Comparison of ENCODE assay signal across 20 cellular contexts in genomic region chr22:41222846-41223507, GRCh38. TPM values are rescaled to one million over a fixed set of nuclear protein-coding genes. Genes with fewer than 3 reads are reported as not detected.
A peak's percentile ranks its signal among the peaks of the same experiment; 100 is the strongest.
DNase-seq lines count a peak whose midpoint lies in the region; ATAC-seq, FAIRE-seq and TF ChIP-seq lines count a peak whose summit lies in the region.
"Had no signal": no experiment of that assay in that cellular context is flagged by ENCODE, and none has a peak within 500 bp of the region (broad histone marks: within the 10 kb centered on the region; RNA-seq: fewer than 3 reads in every experiment).

No MANE protein-coding gene starts in this region.

- H3K36me3 ChIP-seq in HepG2 (replicated peaks in 1 of 2; ENCODE audit: control insufficient read depth in 1 of 2, insufficient read depth in 2 of 2, low read length in 2 of 2): peaks cover 15 to 27% of the 10 kb centered on the region in 2 experiments; a peak in 4 of 5 replicates

- H3K9me3 Mint-ChIP-seq in activated T-cell treated with anti-CD3 and anti-CD28 coated beads, Interleukin-2, amount 50 U/mL, for 24 hours: no peaks in the 10 kb centered on the region
- H3K9me3 Mint-ChIP-seq in activated T-cell treated with anti-CD3 and anti-CD28 coated beads, Interleukin-2, amount 50 U/mL, for 4 hours: no peaks in the 10 kb centered on the region

- peaks cover 23% of the 10 kb centered on the region for H3K4me1 ChIP-seq in HepG2 (ENCODE audit: insufficient read depth, low read length)
- H3K4me1 ChIP-seq: Peyer's patch had no signal

- peaks cover 98% of the 10 kb centered on the region for H3K36me3 Mint-ChIP-seq in activated T-cell treated with anti-CD3 and anti-CD28 coated beads, Interleukin-2, amount 50 U/mL, for 24 hours (ENCODE audit: low read depth)
- peaks cover 26% of the 10 kb centered on the region for H3K36me3 Mint-ChIP-seq in activated T-cell treated with anti-CD3 and anti-CD28 coated beads, Interleukin-2, amount 50 U/mL, for 4 hours (ENCODE audit: insufficient read depth)

- intact Hi-C loops in HepG2 (cut with micrococcal nuclease; ENCODE audit: unreplicated experiment): no loop called here

- no peak overlapping the region for H3K4me3 Mint-ChIP-seq in activated T-cell treated with anti-CD3 and anti-CD28 coated beads, Interleukin-2, amount 50 U/mL, for 24 hours
- H3K4me3 Mint-ChIP-seq in activated T-cell treated with anti-CD3 and anti-CD28 coated beads, Interleukin-2, amount 50 U/mL, for 4 hours: no peak overlapping the region

- POLR2A ChIA-PET in HepG2 (lab: Yijun Ruan, JAX): interaction anchor here (0.6 to 1.0 kb wide), 4 partner anchors 12 to 240 kb away, joined by 3 to 6 read pairs (median 4); partner anchors contain the start of gene ZC3H7B

- peak overlapping the region; percentile 65 for H3K27ac ChIP-seq in cingulate gyrus (ENCODE audit: low read depth, low read length)
- H3K27ac ChIP-seq in HepG2 (ENCODE audit: extremely low read length, insufficient read depth, low read length): peak overlapping the region; percentile 77
- peak overlapping the region; percentile 57 for H3K27ac ChIP-seq in substantia nigra (ENCODE audit: low read depth, low read length, poor library complexity, severe bottlenecking)
- H3K27ac ChIP-seq: BLaER1, Peyer's patch had no signal

- CTCF ChIA-PET in HepG2 (lab: Yijun Ruan, JAX; ENCODE audit: low intra/inter-chr PET ratio, low total read pairs): no interaction called here

- H2AFZ ChIP-seq in HepG2 (ENCODE audit: low read length): no peak overlapping the region

- no peak overlapping the region for H3K4me3 ChIP-seq in HepG2 (replicated peaks in 1 of 3; ENCODE audit: insufficient read depth in 1 of 3, low read depth in 2 of 3, low read length in 3 of 3)
- H3K4me3 ChIP-seq: BLaER1, GM12878, MG63, Peyer's patch had no signal

- peak overlapping the region; percentile 24 for H3K27ac Mint-ChIP-seq in activated T-cell treated with anti-CD3 and anti-CD28 coated beads, Interleukin-2, amount 50 U/mL, for 24 hours

- H3K9me3 ChIP-seq in HepG2 (ENCODE audit: low read length): no peaks in the 10 kb centered on the region
- H3K9me3 ChIP-seq: BLaER1, MG63, Peyer's patch had no signal

- DNase-seq in activated T-cell treated with anti-CD3 and anti-CD28 coated beads, Interleukin-2, amount 50 U/mL, for 24 hours: no peak
- DNase-seq in activated T-cell treated with anti-CD3 and anti-CD28 coated beads, Interleukin-2, amount 50 U/mL, for 4 hours: no peak
- DNase-seq in HepG2 (ENCODE audit: low spot score): no peak
- DNase-seq in substantia nigra (lab: John Stamatoyannopoulos, UW): peak in 10 of 49 donors; percentile 14 to 45 (median 32)
- DNase-seq in occipital lobe (lab: John Stamatoyannopoulos, UW): no peak
- DNase-seq: DND-41, GDM1, Karpas-422, MG63, NCI-H1092, NCI-H146, NCI-H524, Peyer's patch, Right ventricle myocardium superior had no signal

- no peaks in the 10 kb centered on the region for H3K79me2 ChIP-seq in HepG2 (ENCODE audit: insufficient read depth, low read length)

- peak overlapping the region; percentile 59 for H3K4me2 ChIP-seq in HepG2 (ENCODE audit: low read depth, low read length)
- H3K4me2 ChIP-seq: BLaER1 had no signal

- TF ChIP-seq POLR2A in HepG2 (IDR thresholded peaks at IDR 0.05; ENCODE audit: insufficient read depth in 1 of 2, low read depth in 2 of 2, low read length in 2 of 2): no peak

- in situ Hi-C loops in HepG2 (cut with HindIII; ENCODE audit: extremely low pct_ligation_motif_present, low pct_unique_long_range_greater_than_20kb): no loop called here

- no peak for TF ChIP-seq RAD21 in HepG2 (CRISPR knock-in tag; IDR thresholded peaks at IDR 0.05)

- ATAC-seq in activated T-cell treated with anti-CD3 and anti-CD28 coated beads, Interleukin-2, amount 50 U/mL, for 4 hours: no peak
- ATAC-seq in HepG2: peak; percentile 56
- ATAC-seq in HG02852 (IDR thresholded peaks at IDR 0.05; ENCODE audit: unreplicated experiment): no peak
- no peak for ATAC-seq in SK-N-SH treated with all-trans-retinoic acid at 6 μM for 48 hours
- ATAC-seq: GM12878 had no signal

- H3K4me1 Mint-ChIP-seq in activated T-cell treated with anti-CD3 and anti-CD28 coated beads, Interleukin-2, amount 50 U/mL, for 24 hours (ENCODE audit: low read depth): peaks cover 2% of the 10 kb centered on the region
- H3K4me1 Mint-ChIP-seq in activated T-cell treated with anti-CD3 and anti-CD28 coated beads, Interleukin-2, amount 50 U/mL, for 4 hours (ENCODE audit: low read depth): peaks cover 4% of the 10 kb centered on the region

- H3K27me3 ChIP-seq in HepG2 (ENCODE audit: control insufficient read depth in 1 of 2, insufficient read depth in 2 of 2, low read length in 2 of 2): no peaks in the 10 kb centered on the region
- H3K27me3 ChIP-seq: BLaER1, MG63, Peyer's patch had no signal

- no peak for TF ChIP-seq CTCF in HepG2 (CRISPR knock-in tag; IDR thresholded peaks at IDR 0.05)

- H4K20me1 ChIP-seq in HepG2 (ENCODE audit: insufficient read depth, low read length): no peaks in the 10 kb centered on the region
- H4K20me1 ChIP-seq: BLaER1 had no signal

- no peaks in the 10 kb centered on the region for H3K27me3 Mint-ChIP-seq in activated T-cell treated with anti-CD3 and anti-CD28 coated beads, Interleukin-2, amount 50 U/mL, for 24 hours
- no peaks in the 10 kb centered on the region for H3K27me3 Mint-ChIP-seq in activated T-cell treated with anti-CD3 and anti-CD28 coated beads, Interleukin-2, amount 50 U/mL, for 4 hours (ENCODE audit: low read depth)

- 93% methylated on average over 6 of the region's 9 CpGs for WGBS in HepG2 (ENCODE audit: low lambda C conversion rate)

- H3K9ac ChIP-seq in HepG2 (ENCODE audit: insufficient read depth, low read depth, low read length): peak overlapping the region; percentile 41
- H3K9ac ChIP-seq: BLaER1 had no signal

- TF ChIP-seq EP300 in HepG2 (IDR thresholded peaks at IDR 0.05; ENCODE audit: low read depth in 2 of 2, low read length in 2 of 2) (no peak), HepG2 (CRISPR knock-in tag; IDR thresholded peaks at IDR 0.05; ENCODE audit: borderline replicate concordance) (no peak)

- FAIRE-seq in HepG2 (lab: Jason Lieb, UNC): no peak
- FAIRE-seq: A204.1, GM12878 had no signal

- no TSS peak for BruUV-seq in HepG2 (replicated peaks; lab: Mats Ljungman, UMichigan)

TF ChIP-seq in HepG2, 621 proteins besides CTCF, POLR2A, EP300 and RAD21 (continues in another document):
- no peak for TF ChIP-seq ZSCAN31 (CRISPR knock-in tag; IDR thresholded peaks at IDR 0.05; ENCODE audit: low read depth)

TF ChIP-seq in SK-N-SH treated with all-trans-retinoic acid at 6 μM for 48 hours, 23 proteins besides CTCF, POLR2A, EP300 and RAD21 (continues in another document):
- TF ChIP-seq ZFP30 (CRISPR knock-in tag; IDR thresholded peaks at IDR 0.05): no peak

RNA-seq across cellular contexts. Expression of gene CHADL, which starts 17.8 kb away (rescaled TPM):
- under 1 TPM; 0.24 to 0.86 (median 0.60) TPM for total RNA-seq in activated T-cell treated with anti-CD3 and anti-CD28 coated beads, Interleukin-2, amount 50 U/mL, for 4 hours
- total RNA-seq in HepG2 (2016; rRNA removed; fragmentation: Illumina TruSeq; extraction: Trizol): 2.9 and 8.1 TPM in 2 replicates
- total RNA-seq in HepG2 (2016; cell fraction: cytosol; rRNA removed; fragmentation: Illumina TruSeq; extraction: Trizol; ENCODE audit: low read depth): 0.88 and 1.3 TPM in 2 replicates
- 2.9 and 8.3 TPM in 2 replicates for total RNA-seq in HepG2 (2016; cell fraction: insoluble cytoplasmic fraction; rRNA removed; fragmentation: Illumina TruSeq; extraction: Trizol)
- total RNA-seq in HepG2 (2016; cell fraction: membrane; rRNA removed; fragmentation: Illumina TruSeq; extraction: Trizol): 1.6 and 1.8 TPM in 2 replicates
- total RNA-seq in HepG2 (2016; cell fraction: nucleus; rRNA removed; fragmentation: Illumina TruSeq; extraction: Trizol): 6.1 TPM in 2 replicates
- 2.8 and 6.1 TPM in 2 replicates for polyA plus RNA-seq in HepG2 (2011; rRNA removed)
- polyA plus RNA-seq in HepG2 (2011; cell fraction: cytosol; rRNA removed): 2.6 and 5.3 TPM in 2 replicates
- 7.4 and 7.5 TPM in 2 replicates for polyA plus RNA-seq in HepG2 (2011; cell fraction: nucleus; rRNA removed)
- 1.9 and 2.5 TPM in 2 replicates for polyA plus RNA-seq in HepG2 (2012)
- polyA plus RNA-seq in HepG2 (2016; cell fraction: cytosol; fragmentation: Illumina TruSeq; extraction: Trizol; ENCODE audit: low read depth): 0.71 and 1.1 TPM in 2 replicates
- polyA plus RNA-seq in HepG2 (2016; cell fraction: insoluble cytoplasmic fraction; fragmentation: Illumina TruSeq; extraction: Trizol; ENCODE audit: low read depth): 2.5 and 3.1 TPM in 2 replicates
- 0.88 and 1.5 TPM in 2 replicates for polyA plus RNA-seq in HepG2 (2016; cell fraction: membrane; fragmentation: Illumina TruSeq; extraction: Trizol; ENCODE audit: low read depth)
- 9.0 and 10.9 TPM in 2 replicates for polyA plus RNA-seq in HepG2 (2016; cell fraction: nucleus; fragmentation: Illumina TruSeq; extraction: Trizol; ENCODE audit: insufficient read depth, low read depth)
- 0.07 and 3.2 TPM in 2 replicates for polyA minus RNA-seq in HepG2 (2011; rRNA and poly(A)+ RNA removed; ENCODE audit: low replicate concordance)
- 2.1 and 2.4 TPM in 2 replicates for polyA minus RNA-seq in HepG2 (2011; cell fraction: cytosol; rRNA and poly(A)+ RNA removed)
- polyA minus RNA-seq in HepG2 (2011; cell fraction: nucleus; rRNA and poly(A)+ RNA removed): 2.6 and 3.9 TPM in 2 replicates
- total RNA-seq in occipital lobe: 2.8 TPM
- total RNA-seq: GM12878 had no signal

RNA-seq across cellular contexts. Expression of gene L3MBTL2, which starts 17.9 kb away (rescaled TPM):
- 10 to 100 TPM; 57.4 to 57.8 (median 57.5) TPM for total RNA-seq in activated T-cell treated with anti-CD3 and anti-CD28 coated beads, Interleukin-2, amount 50 U/mL, for 4 hours
- 33.7 and 37.6 TPM in 2 replicates for total RNA-seq in HepG2 (2016; rRNA removed; fragmentation: Illumina TruSeq; extraction: Trizol)
- total RNA-seq in HepG2 (2016; cell fraction: cytosol; rRNA removed; fragmentation: Illumina TruSeq; extraction: Trizol; ENCODE audit: low read depth): 2.0 and 2.6 TPM in 2 replicates
- total RNA-seq in HepG2 (2016; cell fraction: insoluble cytoplasmic fraction; rRNA removed; fragmentation: Illumina TruSeq; extraction: Trizol): 33.9 and 35.3 TPM in 2 replicates
- 9.5 and 10.0 TPM in 2 replicates for total RNA-seq in HepG2 (2016; cell fraction: membrane; rRNA removed; fragmentation: Illumina TruSeq; extraction: Trizol)
- total RNA-seq in HepG2 (2016; cell fraction: nucleus; rRNA removed; fragmentation: Illumina TruSeq; extraction: Trizol): 18.8 and 19.9 TPM in 2 replicates
- 13.8 and 15.2 TPM in 2 replicates for polyA plus RNA-seq in HepG2 (2011; rRNA removed)
- 11.1 and 12.2 TPM in 2 replicates for polyA plus RNA-seq in HepG2 (2011; cell fraction: cytosol; rRNA removed)
- 22.6 and 24.9 TPM in 2 replicates for polyA plus RNA-seq in HepG2 (2011; cell fraction: nucleus; rRNA removed)
- polyA plus RNA-seq in HepG2 (2012): 8.5 and 9.8 TPM in 2 replicates
- polyA plus RNA-seq in HepG2 (2016; cell fraction: cytosol; fragmentation: Illumina TruSeq; extraction: Trizol; ENCODE audit: low read depth): 1.4 and 1.9 TPM in 2 replicates
- polyA plus RNA-seq in HepG2 (2016; cell fraction: insoluble cytoplasmic fraction; fragmentation: Illumina TruSeq; extraction: Trizol; ENCODE audit: low read depth): 23.7 and 29.8 TPM in 2 replicates
- 4.5 and 4.6 TPM in 2 replicates for polyA plus RNA-seq in HepG2 (2016; cell fraction: membrane; fragmentation: Illumina TruSeq; extraction: Trizol; ENCODE audit: low read depth)
- polyA plus RNA-seq in HepG2 (2016; cell fraction: nucleus; fragmentation: Illumina TruSeq; extraction: Trizol; ENCODE audit: insufficient read depth, low read depth): 29.0 and 31.3 TPM in 2 replicates
- 21.4 and 43.9 TPM in 2 replicates for polyA minus RNA-seq in HepG2 (2011; rRNA and poly(A)+ RNA removed; ENCODE audit: low replicate concordance)
- polyA minus RNA-seq in HepG2 (2011; cell fraction: cytosol; rRNA and poly(A)+ RNA removed): 8.2 and 8.3 TPM in 2 replicates
- 10.6 and 11.2 TPM in 2 replicates for polyA minus RNA-seq in HepG2 (2011; cell fraction: nucleus; rRNA and poly(A)+ RNA removed)
- total RNA-seq in occipital lobe: 19.7 TPM
